In genomic region chr7:98398567-98399372, GRCh38 we compare ENCODE assay signal across 11 cellular contexts. TPM values are rescaled to one million over a fixed set of nuclear protein-coding genes. Genes with fewer than 3 reads are reported as not detected.
DNase-seq lines count a peak whose midpoint lies in the region; ATAC-seq, FAIRE-seq and TF ChIP-seq lines count a peak whose summit lies in the region.
"Had no signal": no experiment of that assay in that cellular context is flagged by ENCODE, and none has a peak within 500 bp of the region (broad histone marks: within the 10 kb centered on the region; RNA-seq: fewer than 3 reads in every experiment).

No MANE protein-coding gene starts in this region.

- FAIRE-seq in bronchial epithelial cell (lab: Jason Lieb, UNC): no peak

- no peaks in the 10 kb centered on the region for H3K9me3 Mint-ChIP-seq in memory B cell
- H3K9me3 Mint-ChIP-seq in naive thymus-derived CD4-positive, alpha-beta T cell: no peaks in the 10 kb centered on the region

- TF ChIP-seq CTCF in bronchial epithelial cell (IDR thresholded peaks at IDR 0.05; ENCODE audit: insufficient read depth, low read length, severe bottlenecking): no peak

- CTCF ChIA-PET in naive thymus-derived CD4-positive, alpha-beta T cell (lab: Charles Lee): interaction anchor here (0.5 to 0.6 kb wide), 2 partner anchors 30 to 86 kb away, joined by 3 to 4 read pairs; no protein-coding TSS in a partner anchor

- H3K36me3 ChIP-seq in bronchial epithelial cell (ENCODE audit: control insufficient read depth, insufficient read depth, low read length): no peaks in the 10 kb centered on the region
- H3K36me3 ChIP-seq in naive thymus-derived CD4-positive, alpha-beta T cell (ENCODE audit: control insufficient read depth in 2 of 3, insufficient read depth in 3 of 3, low read length in 3 of 3): no peaks in the 10 kb centered on the region

- POLR2A ChIA-PET in naive thymus-derived CD4-positive, alpha-beta T cell (lab: Charles Lee): no interaction called here

- H3K4me3 Mint-ChIP-seq in memory B cell: no peak overlapping the region
- H3K4me3 Mint-ChIP-seq in naive thymus-derived CD4-positive, alpha-beta T cell: peak overlapping the region in 5 of 10 donors; percentile 43 to 81 (median 53)

- peaks cover 6% of the 10 kb centered on the region for H3K4me1 Mint-ChIP-seq in memory B cell
- peaks cover 0 to 14% (median 6%) of the 10 kb centered on the region in 7 donors for H3K4me1 Mint-ChIP-seq in naive thymus-derived CD4-positive, alpha-beta T cell

- in situ Hi-C loops in KBM-7 (cut with MboI; ENCODE audit: low pct_unique_long_range_greater_than_20kb, low sequenced_read_pairs): no loop called here

- H3K4me1 ChIP-seq in naive thymus-derived CD4-positive, alpha-beta T cell (ENCODE audit: control insufficient read depth in 2 of 2, insufficient read depth in 2 of 2, low read length in 2 of 2): peaks cover 0 to 5% of the 10 kb centered on the region in 2 donors

- peak; percentile 22 for DNase-seq in COLO668 (lab: John Stamatoyannopoulos, UW; ENCODE audit: unreplicated experiment)
- DNase-seq in KBM-7: peak; percentile 12
- DNase-seq in bronchial epithelial cell (ENCODE audit: low read depth): peak; percentile 54
- DNase-seq in memory B cell (ENCODE audit: low spot score in 2 of 2): no peak
- no peak for DNase-seq in NCI-H226
- DNase-seq in naive thymus-derived CD4-positive, alpha-beta T cell: no peak
- DNase-seq: activated T-cell treated with anti-CD3 and anti-CD28 coated beads, Interleukin-2, amount 50 U/mL, for 1 hour; dermis blood vessel endothelial cell; left ventricle myocardium superior had no signal

- peaks cover 20% of the 10 kb centered on the region for H3K27me3 Mint-ChIP-seq in memory B cell
- H3K27me3 Mint-ChIP-seq in naive thymus-derived CD4-positive, alpha-beta T cell: peaks cover 0 to 23% (median 9%) of the 10 kb centered on the region in 5 donors

- H3K27ac ChIP-seq in naive thymus-derived CD4-positive, alpha-beta T cell (ENCODE audit: low read depth, low read length): no peak overlapping the region

- H3K4me3 ChIP-seq in bronchial epithelial cell (ENCODE audit: low read depth, low read length): peak overlapping the region; percentile 87
- H3K4me3 ChIP-seq in naive thymus-derived CD4-positive, alpha-beta T cell (ENCODE audit: low read length): no peak overlapping the region

- ATAC-seq in memory B cell (ENCODE audit: low read depth) (no peak), HG03442 (IDR thresholded peaks at IDR 0.05; ENCODE audit: unreplicated experiment) (no peak), HG02763 (IDR thresholded peaks at IDR 0.05; ENCODE audit: unreplicated experiment) (no peak)
- ATAC-seq in naive thymus-derived CD4-positive, alpha-beta T cell: no peak
- ATAC-seq: left ventricle myocardium superior had no signal

- no peaks in the 10 kb centered on the region for H3K36me3 Mint-ChIP-seq in memory B cell
- H3K36me3 Mint-ChIP-seq in naive thymus-derived CD4-positive, alpha-beta T cell: no peaks in the 10 kb centered on the region

- intact Hi-C loops in naive thymus-derived CD4-positive, alpha-beta T cell (cut with micrococcal nuclease): no loop called here

- H3K9me3 ChIP-seq in naive thymus-derived CD4-positive, alpha-beta T cell (ENCODE audit: control insufficient read depth in 2 of 3, low read length in 3 of 3): no peaks in the 10 kb centered on the region

- no peaks in the 10 kb centered on the region for H3K27me3 ChIP-seq in bronchial epithelial cell (ENCODE audit: control insufficient read depth, insufficient read depth, low read length)
- H3K27me3 ChIP-seq in naive thymus-derived CD4-positive, alpha-beta T cell (ENCODE audit: control insufficient read depth in 2 of 2, insufficient read depth in 2 of 2, low read length in 2 of 2): no peaks in the 10 kb centered on the region

- H3K27ac Mint-ChIP-seq in memory B cell: peak overlapping the region; percentile 53
- H3K27ac Mint-ChIP-seq in naive thymus-derived CD4-positive, alpha-beta T cell: no peak overlapping the region

RNA-seq across cellular contexts. Expression of gene BAIAP2L1, which starts 2.1 kb away (rescaled TPM):
- total RNA-seq in bronchial epithelial cell: 19.7 and 22.4 TPM in 2 replicates
- total RNA-seq in naive thymus-derived CD4-positive, alpha-beta T cell: 1 to 10 TPM in 2 of 5 experiments, under 1 TPM in 3; 0.32 to 2.0 (median 0.56) TPM
- polyA plus RNA-seq in naive thymus-derived CD4-positive, alpha-beta T cell: 1 to 10 TPM in 1 of 2 donors, under 1 TPM in 1; 0.39 to 1.0 TPM

Comparison
In these comparisons a context has a peak if more than half of its experiments do, and no peak if none do; other contexts are left out.
1. DNase-seq: peak in COLO668 (single experiment), KBM-7 (single experiment) and bronchial epithelial cell (single experiment); none in memory B cell (0 of 2), NCI-H226 (single experiment) and naive thymus-derived CD4-positive, alpha-beta T cell (0 of 9).